ENCODE assay signal across 8 cellular contexts in the genomic region with DNA sequence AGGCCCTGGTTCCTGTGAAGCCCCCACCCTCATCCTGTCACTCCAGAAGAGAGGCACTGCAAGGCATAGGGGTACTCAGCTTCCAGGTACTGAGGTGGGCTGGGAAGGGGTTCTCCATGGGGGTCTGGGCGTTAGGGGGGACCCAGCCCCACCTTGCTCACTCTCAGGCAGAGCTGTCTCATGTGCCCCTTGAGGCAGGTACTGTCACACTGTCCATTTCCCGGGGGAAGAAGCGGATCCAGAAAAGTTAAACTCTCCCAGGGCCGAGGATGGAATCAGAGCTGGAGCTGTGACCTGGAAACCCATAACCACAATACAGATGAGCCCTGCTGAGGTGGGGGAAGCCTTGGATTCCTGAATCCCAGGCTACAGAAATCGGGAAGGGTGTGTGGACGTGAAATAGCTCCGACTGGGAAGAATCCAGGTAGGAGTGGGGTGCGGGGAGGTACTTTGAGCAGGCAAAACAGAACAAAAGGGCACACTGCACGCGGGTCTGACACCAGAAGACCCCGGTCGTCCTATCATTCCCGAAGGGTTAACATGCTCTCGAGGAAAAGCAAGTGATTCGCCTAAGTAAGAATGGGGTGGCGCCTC. TPM values are rescaled to one million over a fixed set of nuclear protein-coding genes. Genes with fewer than 3 reads are reported as not detected.
A peak's percentile ranks its signal among the peaks of the same experiment; 100 is the strongest.
DNase-seq lines count a peak whose midpoint lies in the region; ATAC-seq and TF ChIP-seq lines count a peak whose summit lies in the region.

No MANE protein-coding gene starts in this region.

- peaks cover 12 to 25% of the 10 kb centered on the region in 2 donors for H3K36me3 ChIP-seq in thyroid gland

- H3K4me3 Mint-ChIP-seq in activated T-cell treated with anti-CD3 and anti-CD28 coated beads, Interleukin-2, amount 50 U/mL, for 24 hours: peak overlapping the region; percentile 84
- H3K4me3 Mint-ChIP-seq in activated naive CD8-positive, alpha-beta T cell treated with anti-CD3 and anti-CD28 coated beads, Interleukin-2, amount 50 U/mL, for 24 hours: peak overlapping the region; percentile 80

- TF ChIP-seq POLR2A in thyroid gland (IDR thresholded peaks at IDR 0.05): no peak

- H3K4me1 Mint-ChIP-seq in activated T-cell treated with anti-CD3 and anti-CD28 coated beads, Interleukin-2, amount 50 U/mL, for 24 hours (ENCODE audit: low read depth): peaks cover 27% of the 10 kb centered on the region
- peaks cover 22% of the 10 kb centered on the region for H3K4me1 Mint-ChIP-seq in activated naive CD8-positive, alpha-beta T cell treated with anti-CD3 and anti-CD28 coated beads, Interleukin-2, amount 50 U/mL, for 24 hours

- intact Hi-C loops in thyroid gland (cut with DNase I): loop anchor here (10.0 kb wide), 2 partner anchors 50 to 140 kb away; a partner anchor contains a TSS

- H3K9me3 Mint-ChIP-seq in activated T-cell treated with anti-CD3 and anti-CD28 coated beads, Interleukin-2, amount 50 U/mL, for 24 hours: no peaks in the 10 kb centered on the region
- H3K9me3 Mint-ChIP-seq in activated naive CD8-positive, alpha-beta T cell treated with anti-CD3 and anti-CD28 coated beads, Interleukin-2, amount 50 U/mL, for 24 hours: no peaks in the 10 kb centered on the region

- peak overlapping the region; percentile 97 for H3K27ac Mint-ChIP-seq in activated T-cell treated with anti-CD3 and anti-CD28 coated beads, Interleukin-2, amount 50 U/mL, for 24 hours
- H3K27ac Mint-ChIP-seq in activated naive CD8-positive, alpha-beta T cell treated with anti-CD3 and anti-CD28 coated beads, Interleukin-2, amount 50 U/mL, for 24 hours: peak overlapping the region; percentile 79

- peak overlapping the region; percentile 73 to 92 (median 89) for H3K27ac ChIP-seq in thyroid gland

- H3K27me3 ChIP-seq in thyroid gland: no peaks in the 10 kb centered on the region

- TF ChIP-seq CTCF in thyroid gland (IDR thresholded peaks at IDR 0.05): no peak

- 21 to 28% methylated on average over 15 to 16 of the region's 16 CpGs for WGBS in thyroid gland, 2 donors

- no peaks in the 10 kb centered on the region for H3K27me3 Mint-ChIP-seq in activated T-cell treated with anti-CD3 and anti-CD28 coated beads, Interleukin-2, amount 50 U/mL, for 24 hours
- H3K27me3 Mint-ChIP-seq in activated naive CD8-positive, alpha-beta T cell treated with anti-CD3 and anti-CD28 coated beads, Interleukin-2, amount 50 U/mL, for 24 hours: no peaks in the 10 kb centered on the region

- peaks cover 73% of the 10 kb centered on the region for H3K36me3 Mint-ChIP-seq in activated T-cell treated with anti-CD3 and anti-CD28 coated beads, Interleukin-2, amount 50 U/mL, for 24 hours (ENCODE audit: low read depth)
- peaks cover 25% of the 10 kb centered on the region for H3K36me3 Mint-ChIP-seq in activated naive CD8-positive, alpha-beta T cell treated with anti-CD3 and anti-CD28 coated beads, Interleukin-2, amount 50 U/mL, for 24 hours (ENCODE audit: low read depth)

- no peaks in the 10 kb centered on the region for H3K9me3 ChIP-seq in thyroid gland

- peaks cover 8 to 12% of the 10 kb centered on the region in 2 donors for H3K4me1 ChIP-seq in thyroid gland

- peak overlapping the region in 2 of 3 donors; percentile 37 to 61 for H3K4me3 ChIP-seq in thyroid gland (replicated peaks in 1 of 3)

- DNase-seq in activated T-cell treated with anti-CD3 and anti-CD28 coated beads, Interleukin-2, amount 50 U/mL, for 24 hours: no peak
- no peak for DNase-seq in activated T-cell treated with anti-CD3 and anti-CD28 coated beads, Interleukin-2, amount 50 U/mL, for 48 hours
- no peak for DNase-seq in activated naive CD8-positive, alpha-beta T cell treated with anti-CD3 and anti-CD28 coated beads, Interleukin-2, amount 50 U/mL, for 24 hours
- DNase-seq in kidney tubule cell (ENCODE audit: low spot score): peak; percentile 22
- DNase-seq in thyroid gland: no peak
- DNase-seq in KG1 (lab: John Stamatoyannopoulos, UW): no peak
- DNase-seq in NCI-H2029 treated with DMSO at 0.1 percent for 48 hours (lab: John Stamatoyannopoulos, UW): no peak

- ATAC-seq in activated naive CD8-positive, alpha-beta T cell treated with anti-CD3 and anti-CD28 coated beads, Interleukin-2, amount 50 U/mL, for 24 hours: no peak
- ATAC-seq in HG02885 (IDR thresholded peaks at IDR 0.05; ENCODE audit: poor library complexity, unreplicated experiment): no peak

RNA-seq across cellular contexts. Expression of a gene that starts 0.5 kb away (rescaled TPM):
- 10 to 100 TPM; 21.4 to 36.0 (median 27.4) TPM for total RNA-seq in thyroid gland

RNA-seq across cellular contexts. Expression of a gene that starts 11.4 kb away (rescaled TPM):
- total RNA-seq in thyroid gland: 10 to 100 TPM in 3 of 4 donors, 1 to 10 TPM in 1; 9.7 to 33.5 (median 21.8) TPM

RNA-seq across cellular contexts. Expression of a gene that starts 31.1 kb away (rescaled TPM):
- 100 to 1,000 TPM in 2 of 4 donors, 10 to 100 TPM in 2; 66.0 to 117 (median 97.9) TPM for total RNA-seq in thyroid gland

RNA-seq across cellular contexts. Expression of a gene that starts 49.9 kb away (rescaled TPM):
- 10 to 100 TPM in 3 of 4 donors, 1 to 10 TPM in 1; 8.9 to 24.3 (median 11.1) TPM for total RNA-seq in thyroid gland

RNA-seq across cellular contexts. Expression of a gene that starts 52.6 kb away (rescaled TPM):
- 10 to 100 TPM; 49.6 to 87.5 (median 71.1) TPM for total RNA-seq in thyroid gland
